In genomic region chr5:142734904-142735190, GRCh38 we compare ENCODE assay signal across 17 cellular contexts. TPM values are rescaled to one million over a fixed set of nuclear protein-coding genes. Genes with fewer than 3 reads are reported as not detected.
DNase-seq lines count a peak whose midpoint lies in the region; ATAC-seq and TF ChIP-seq lines count a peak whose summit lies in the region.
"Had no signal": no experiment of that assay in that cellular context is flagged by ENCODE, and none has a peak within 500 bp of the region (broad histone marks: within the 10 kb centered on the region; RNA-seq: fewer than 3 reads in every experiment).

No MANE protein-coding gene starts in this region.

- H3K9me3 ChIP-seq in lower lobe of right lung: no peaks in the 10 kb centered on the region

- in situ Hi-C loops in KBM-7 (cut with MboI; ENCODE audit: low pct_unique_long_range_greater_than_20kb, low sequenced_read_pairs): no loop called here

- peaks cover 0 to 5% of the 10 kb centered on the region in 2 donors for H3K27me3 Mint-ChIP-seq in effector memory CD8-positive, alpha-beta T cell
- H3K27me3 Mint-ChIP-seq in nephron progenitor cell (ENCODE audit: low read depth, poor library complexity): peaks cover 12% of the 10 kb centered on the region

- ATAC-seq in effector memory CD8-positive, alpha-beta T cell (replicated peaks): no peak
- ATAC-seq in lower lobe of right lung: no peak

- H3K27me3 ChIP-seq in lower lobe of right lung (ENCODE audit: low read depth): no peaks in the 10 kb centered on the region

- no peaks in the 10 kb centered on the region for H3K9me3 Mint-ChIP-seq in effector memory CD8-positive, alpha-beta T cell
- H3K9me3 Mint-ChIP-seq in nephron progenitor cell: no peaks in the 10 kb centered on the region

- no peak for TF ChIP-seq CTCF in nephron progenitor cell (IDR thresholded peaks at IDR 0.05)
- TF ChIP-seq CTCF in lower lobe of right lung (IDR thresholded peaks at IDR 0.05): no peak

- DNase-seq in NCI-H2171 treated with DMSO at 0.1 percent for 48 hours (lab: John Stamatoyannopoulos, UW) (peak; percentile 27), NCI-H2171 (lab: John Stamatoyannopoulos, UW) (no peak), KBM-7 (peak; percentile 19), nephron progenitor cell (peak; percentile 8), lower lobe of right lung (no peak), NCI-H1092 (lab: John Stamatoyannopoulos, UW) (no peak), T-helper 9 cell (no peak)
- DNase-seq in effector memory CD8-positive, alpha-beta T cell: no peak
- DNase-seq: AML-193, Karpas-422, NCI-H1092 treated with DMSO at 0.1 percent for 48 hours, NCI-H1436 treated with DMSO at 0.1 percent for 48 hours, NCI-H2029, NCI-H446 treated with DMSO at 0.1 percent for 48 hours, NCI-H526 treated with DMSO at 0.1 percent for 48 hours, Right ventricle myocardium superior had no signal

- H3K36me3 ChIP-seq in lower lobe of right lung: no peaks in the 10 kb centered on the region

- intact Hi-C loops in lower lobe of right lung (cut with DNase I): no loop called here

- H3K4me1 ChIP-seq in lower lobe of right lung: no peaks in the 10 kb centered on the region

- H3K27ac ChIP-seq in lower lobe of right lung: no peak overlapping the region

- peaks cover 35 to 53% of the 10 kb centered on the region in 2 donors for H3K4me1 Mint-ChIP-seq in effector memory CD8-positive, alpha-beta T cell (ENCODE audit: low read depth in 2 of 2)
- H3K4me1 Mint-ChIP-seq in nephron progenitor cell: peaks cover 19% of the 10 kb centered on the region

- no peak overlapping the region for H3K4me3 ChIP-seq in lower lobe of right lung

- no peaks in the 10 kb centered on the region for H3K36me3 Mint-ChIP-seq in effector memory CD8-positive, alpha-beta T cell (ENCODE audit: insufficient read depth)
- no peaks in the 10 kb centered on the region for H3K36me3 Mint-ChIP-seq in nephron progenitor cell (ENCODE audit: low read depth)

- peak overlapping the region; percentile 85 to 88 for H3K27ac Mint-ChIP-seq in effector memory CD8-positive, alpha-beta T cell
- H3K27ac Mint-ChIP-seq in nephron progenitor cell: peak overlapping the region; percentile 41

- H3K4me3 Mint-ChIP-seq in effector memory CD8-positive, alpha-beta T cell: peak overlapping the region; percentile 77 to 80
- no peak overlapping the region for H3K4me3 Mint-ChIP-seq in nephron progenitor cell
- H3K4me3 Mint-ChIP-seq: CD14-positive monocyte had no signal

RNA-seq across cellular contexts. Expression of gene ARHGAP26, which starts 35.3 kb away (rescaled TPM):
- total RNA-seq in lower lobe of right lung: 42.1 TPM

RNA-seq across cellular contexts. Expression of gene FGF1, which starts 49.0 kb away (rescaled TPM):
- total RNA-seq in lower lobe of right lung: 0.97 TPM

Comparison
In these comparisons a context has a peak if more than half of its experiments do, and no peak if none do; other contexts are left out.
1. DNase-seq: peak in NCI-H2171 treated with DMSO at 0.1 percent for 48 hours (single experiment), KBM-7 (single experiment) and nephron progenitor cell (single experiment); none in NCI-H2171 (single experiment), effector memory CD8-positive, alpha-beta T cell (0 of 3), lower lobe of right lung (single experiment), NCI-H1092 (single experiment) and T-helper 9 cell (single experiment).